8 cellular contexts compared by ENCODE assay signal in the genomic region with DNA sequence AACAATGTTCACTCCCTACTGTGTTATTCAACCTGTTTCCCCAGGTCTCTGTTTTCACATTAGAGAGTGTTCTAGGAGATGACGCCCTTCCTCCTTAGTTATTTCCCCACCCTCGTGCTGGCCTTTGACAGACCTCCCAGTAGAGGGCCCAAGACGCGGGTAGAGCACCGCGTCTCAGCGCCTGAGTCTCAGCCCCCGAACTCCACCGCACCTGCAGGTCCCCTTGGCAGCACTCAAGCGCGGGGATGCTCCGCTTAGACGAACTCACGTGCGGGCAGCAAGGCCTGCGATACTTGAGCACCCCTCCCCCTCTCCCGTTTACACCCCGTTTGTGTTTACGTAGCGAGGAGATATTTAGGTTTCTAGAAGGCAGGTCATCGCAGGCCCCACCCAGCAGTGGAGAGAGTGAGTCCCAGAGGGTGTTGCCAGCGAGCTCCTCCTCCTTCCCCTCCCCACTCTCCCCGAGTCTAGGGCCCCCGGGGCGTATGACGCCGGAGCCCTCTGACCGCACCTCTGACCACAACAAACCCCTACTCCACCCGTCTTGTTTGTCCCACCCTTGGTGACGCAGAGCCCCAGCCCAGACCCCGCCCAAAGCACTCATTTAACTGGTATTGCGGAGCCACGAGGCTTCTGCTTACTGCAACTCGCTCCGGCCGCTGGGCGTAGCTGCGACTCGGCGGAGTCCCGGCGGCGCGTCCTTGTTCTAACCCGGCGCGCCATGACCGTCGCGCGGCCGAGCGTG. TPM values are rescaled to one million over a fixed set of nuclear protein-coding genes. Genes with fewer than 3 reads are reported as not detected.
A peak's percentile ranks its signal among the peaks of the same experiment; 100 is the strongest.
DNase-seq lines count a peak whose midpoint lies in the region; ATAC-seq lines count a peak whose summit lies in the region.

A gene with protein sequence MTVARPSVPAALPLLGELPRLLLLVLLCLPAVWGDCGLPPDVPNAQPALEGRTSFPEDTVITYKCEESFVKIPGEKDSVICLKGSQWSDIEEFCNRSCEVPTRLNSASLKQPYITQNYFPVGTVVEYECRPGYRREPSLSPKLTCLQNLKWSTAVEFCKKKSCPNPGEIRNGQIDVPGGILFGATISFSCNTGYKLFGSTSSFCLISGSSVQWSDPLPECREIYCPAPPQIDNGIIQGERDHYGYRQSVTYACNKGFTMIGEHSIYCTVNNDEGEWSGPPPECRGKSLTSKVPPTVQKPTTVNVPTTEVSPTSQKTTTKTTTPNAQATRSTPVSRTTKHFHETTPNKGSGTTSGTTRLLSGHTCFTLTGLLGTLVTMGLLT (plus strand): TSS at position 634 of the 745 bp plus-strand sequence. CDS start 88 bp downstream, at position 722.

- peak within 1 kb of the TSS; percentile 99 for H3K27ac ChIP-seq in naive thymus-derived CD4-positive, alpha-beta T cell (ENCODE audit: low read depth, low read length)

- peak within 1 kb of the TSS; percentile 99 for H3K27ac Mint-ChIP-seq in activated T-helper 17 cell treated with anti-CD3 and anti-CD28 coated beads, Interleukin-2, amount 50 U/mL, for 72 hours
- peak within 1 kb of the TSS; percentile 99 to 100 (median 100) for H3K27ac Mint-ChIP-seq in naive thymus-derived CD4-positive, alpha-beta T cell
- peak within 1 kb of the TSS; percentile 99 for H3K27ac Mint-ChIP-seq in stimulated activated naive B cell treated with anti-CD40 and anti-IgM and Interleukin-4, amounts not matched to agents 10 μg/mL and 1 μg/mL and 100 μg/mL, for 72 hours

- peaks cover 12% of the 10 kb centered on the region for H3K4me1 Mint-ChIP-seq in activated T-helper 17 cell treated with anti-CD3 and anti-CD28 coated beads, Interleukin-2, amount 50 U/mL, for 72 hours
- H3K4me1 Mint-ChIP-seq in naive thymus-derived CD4-positive, alpha-beta T cell, result peaks cover 25 to 64% (median 50%) of the 10 kb centered on the region in 7 donors
- H3K4me1 Mint-ChIP-seq in stimulated activated naive B cell treated with anti-CD40 and anti-IgM and Interleukin-4, amounts not matched to agents 10 μg/mL and 1 μg/mL and 100 μg/mL, for 72 hours, result peaks cover 22 to 28% of the 10 kb centered on the region in 2 donors

- H3K9me3 Mint-ChIP-seq in activated T-helper 17 cell treated with anti-CD3 and anti-CD28 coated beads, Interleukin-2, amount 50 U/mL, for 72 hours, result no peaks in the 10 kb centered on the region
- peaks cover 0 to 7% (median 0%) of the 10 kb centered on the region in 11 donors for H3K9me3 Mint-ChIP-seq in naive thymus-derived CD4-positive, alpha-beta T cell
- no peaks in the 10 kb centered on the region for H3K9me3 Mint-ChIP-seq in stimulated activated naive B cell treated with anti-CD40 and anti-IgM and Interleukin-4, amounts not matched to agents 10 μg/mL and 1 μg/mL and 100 μg/mL, for 72 hours

- H3K4me1 ChIP-seq in naive thymus-derived CD4-positive, alpha-beta T cell (ENCODE audit: control insufficient read depth in 2 of 2, insufficient read depth in 2 of 2, low read length in 2 of 2), result peaks cover 6 to 13% of the 10 kb centered on the region in 2 donors

- POLR2A ChIA-PET in naive thymus-derived CD4-positive, alpha-beta T cell (lab: Charles Lee), result interaction anchor here (0.5 to 7.6 kb wide), 51 partner anchors 9 to 399 kb away, joined by 3 to 95 read pairs (median 4); a partner anchor contains a TSS

- in situ Hi-C loops in KBM-7 (cut with MboI; ENCODE audit: low pct_unique_long_range_greater_than_20kb, low sequenced_read_pairs), result no loop called here

- H3K9me3 ChIP-seq in naive thymus-derived CD4-positive, alpha-beta T cell (ENCODE audit: control insufficient read depth in 2 of 3, low read length in 3 of 3), result no peaks in the 10 kb centered on the region

- H3K4me3 ChIP-seq in naive thymus-derived CD4-positive, alpha-beta T cell (ENCODE audit: low read length), result peak within 1 kb of the TSS; percentile 88

- ATAC-seq in GM21717 (IDR thresholded peaks at IDR 0.05; ENCODE audit: unreplicated experiment), result peak; percentile 95
- peak; percentile 95 for ATAC-seq in activated T-helper 17 cell treated with anti-CD3 and anti-CD28 coated beads, Interleukin-2, amount 50 U/mL, for 72 hours (replicated peaks)
- peak; percentile 95 for ATAC-seq in naive thymus-derived CD4-positive, alpha-beta T cell
- ATAC-seq in stimulated activated naive B cell treated with anti-CD40 and anti-IgM and Interleukin-4, amounts not matched to agents 10 μg/mL and 1 μg/mL and 100 μg/mL, for 72 hours (replicated peaks), result peak; percentile 89 to 91

- peak within 1 kb of the TSS; percentile 98 for H3K4me3 Mint-ChIP-seq in activated T-helper 17 cell treated with anti-CD3 and anti-CD28 coated beads, Interleukin-2, amount 50 U/mL, for 72 hours
- H3K4me3 Mint-ChIP-seq in naive thymus-derived CD4-positive, alpha-beta T cell, result peak within 1 kb of the TSS; percentile 90 to 99 (median 96)
- H3K4me3 Mint-ChIP-seq in stimulated activated naive B cell treated with anti-CD40 and anti-IgM and Interleukin-4, amounts not matched to agents 10 μg/mL and 1 μg/mL and 100 μg/mL, for 72 hours, result peak within 1 kb of the TSS; percentile 91 to 97

- H3K27me3 ChIP-seq in naive thymus-derived CD4-positive, alpha-beta T cell (ENCODE audit: control insufficient read depth in 2 of 2, insufficient read depth in 2 of 2, low read length in 2 of 2), result no peaks in the 10 kb centered on the region

- H3K36me3 Mint-ChIP-seq in activated T-helper 17 cell treated with anti-CD3 and anti-CD28 coated beads, Interleukin-2, amount 50 U/mL, for 72 hours (ENCODE audit: low read depth), result peaks cover 47% of the 10 kb centered on the region
- H3K36me3 Mint-ChIP-seq in naive thymus-derived CD4-positive, alpha-beta T cell, result peaks cover 5 to 34% (median 17%) of the 10 kb centered on the region in 5 donors
- H3K36me3 Mint-ChIP-seq in stimulated activated naive B cell treated with anti-CD40 and anti-IgM and Interleukin-4, amounts not matched to agents 10 μg/mL and 1 μg/mL and 100 μg/mL, for 72 hours, result peaks cover 8 to 11% of the 10 kb centered on the region in 2 donors

- peaks cover 4 to 19% (median 4%) of the 10 kb centered on the region in 3 experiments for H3K36me3 ChIP-seq in naive thymus-derived CD4-positive, alpha-beta T cell (ENCODE audit: control insufficient read depth in 2 of 3, insufficient read depth in 3 of 3, low read length in 3 of 3)

- no peaks in the 10 kb centered on the region for H3K27me3 Mint-ChIP-seq in activated T-helper 17 cell treated with anti-CD3 and anti-CD28 coated beads, Interleukin-2, amount 50 U/mL, for 72 hours
- peaks cover 0 to 3% (median 0%) of the 10 kb centered on the region in 5 donors for H3K27me3 Mint-ChIP-seq in naive thymus-derived CD4-positive, alpha-beta T cell
- no peaks in the 10 kb centered on the region for H3K27me3 Mint-ChIP-seq in stimulated activated naive B cell treated with anti-CD40 and anti-IgM and Interleukin-4, amounts not matched to agents 10 μg/mL and 1 μg/mL and 100 μg/mL, for 72 hours

- DNase-seq in DMS79 treated with DMSO at 0.1 percent for 48 hours (lab: John Stamatoyannopoulos, UW), result peak; percentile 82
- DNase-seq in KBM-7, result peak; percentile 99
- peak; percentile 99 for DNase-seq in RPMI8226
- peak; percentile 97 for DNase-seq in fibroblast of gingiva (ENCODE audit: low read depth)
- DNase-seq in naive thymus-derived CD4-positive, alpha-beta T cell, result peak; percentile 92 to 100 (median 100)
- DNase-seq in stimulated activated naive B cell treated with anti-CD40 and anti-IgM and Interleukin-4, amounts not matched to agents 10 μg/mL and 1 μg/mL and 100 μg/mL, for 72 hours, result peak; percentile 99

- intact Hi-C loops in naive thymus-derived CD4-positive, alpha-beta T cell (cut with micrococcal nuclease), result loop anchor here (1.0 to 10.0 kb wide), 23 partner anchors 15 to 764 kb away; a partner anchor contains a TSS

- CTCF ChIA-PET in naive thymus-derived CD4-positive, alpha-beta T cell (lab: Charles Lee), result interaction anchor here (0.6 to 2.0 kb wide), 6 partner anchors 11 to 242 kb away, joined by 3 to 12 read pairs (median 3); no protein-coding TSS in a partner anchor

RNA-seq across cellular contexts. Expression of the gene that starts here (rescaled TPM):
- 10 to 100 TPM; 29.0 to 61.8 TPM for total RNA-seq in activated T-helper 17 cell treated with anti-CD3 and anti-CD28 coated beads, Interleukin-2, amount 50 U/mL, for 72 hours
- total RNA-seq in naive thymus-derived CD4-positive, alpha-beta T cell, result 100 to 1,000 TPM; 122 to 264 (median 134) TPM
- 100 to 1,000 TPM; 115 to 185 TPM for polyA plus RNA-seq in naive thymus-derived CD4-positive, alpha-beta T cell

Comparison
In these comparisons a context has a peak if more than half of its experiments do, and no peak if none do; other contexts are left out.
1. Peak in every context shown above with its lines: DNase-seq, ATAC-seq, H3K4me3 ChIP-seq and H3K27ac ChIP-seq.